In the genomic region with DNA sequence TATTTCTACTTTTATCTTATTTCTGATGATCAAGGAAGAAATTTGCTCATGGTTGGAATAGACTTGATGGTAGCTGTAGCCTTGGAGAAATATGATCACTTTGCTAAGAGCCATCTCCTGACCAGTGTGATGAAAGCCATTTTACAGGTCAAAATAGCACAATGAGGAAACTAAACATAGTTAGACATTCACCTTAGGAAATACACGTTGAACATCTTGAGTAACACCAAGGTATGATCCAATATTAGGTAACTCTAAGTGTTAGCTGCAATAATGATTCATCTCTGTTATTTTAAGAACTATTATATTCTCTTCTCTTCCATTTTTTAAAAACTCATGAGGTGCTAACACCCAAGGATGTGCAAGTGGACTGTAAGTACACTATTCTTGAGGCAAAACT, we compare ENCODE assay signal across 25 cellular contexts.
DNase-seq lines count a peak whose midpoint lies in the region; ATAC-seq and TF ChIP-seq lines count a peak whose summit lies in the region.
"Had no signal": no experiment of that assay in that cellular context is flagged by ENCODE, and none has a peak within 500 bp of the region (broad histone marks: within the 10 kb centered on the region; RNA-seq: fewer than 3 reads in every experiment).

No MANE protein-coding gene starts in this region.

- H3K36me3 ChIP-seq in RWPE2 (ENCODE audit: low read depth) (no peaks in the 10 kb centered on the region), mammary epithelial cell (ENCODE audit: insufficient read depth, low read length) (no peaks in the 10 kb centered on the region), osteoblast (ENCODE audit: insufficient read depth, low read length) (no peaks in the 10 kb centered on the region), esophagus squamous epithelium (peaks cover 0 to 16% (median 0%) of the 10 kb centered on the region in 3 donors)
- H3K36me3 ChIP-seq: BE2C, HAP-1 had no signal

- H3K4me3 Mint-ChIP-seq in activated T-cell treated with anti-CD3 and anti-CD28 coated beads, Interleukin-2, amount 50 U/mL, for 24 hours: no peak overlapping the region
- H3K4me3 Mint-ChIP-seq: CD14-positive monocyte; CD4-positive, alpha-beta T cell; CD8-positive, alpha-beta memory T cell; HFFc6 had no signal

- H2AFZ ChIP-seq in mammary epithelial cell (ENCODE audit: low read depth, low read length) (no peak overlapping the region), osteoblast (ENCODE audit: low read length) (no peak overlapping the region)

- H3K4me3 ChIP-seq in RWPE2 (ENCODE audit: severe bottlenecking): no peak overlapping the region
- H3K4me3 ChIP-seq in mammary epithelial cell (replicated peaks in 1 of 3; ENCODE audit: insufficient read depth in 1 of 3, low read depth in 2 of 3, low read length in 3 of 3): no peak overlapping the region
- no peak overlapping the region for H3K4me3 ChIP-seq in osteoblast (ENCODE audit: insufficient read depth, low read length)
- H3K4me3 ChIP-seq in esophagus squamous epithelium: no peak overlapping the region
- H3K4me3 ChIP-seq: A549; BLaER1 treated with 17β-estradiol and CSF1 and Interleukin-3, amounts not matched to agents 10 nM and 100 nM; GM12878; HAP-1 had no signal

- 0 out of 3 replicates have a peak, but pooled peaks have one; percentile 10 for ATAC-seq in RWPE2 (ENCODE audit: low read depth)
- ATAC-seq: A549, GM12878 had no signal

- TF ChIP-seq CTCF in RWPE2 (IDR thresholded peaks at IDR 0.05; ENCODE audit: poor library complexity, severe bottlenecking): no peak
- no peak for TF ChIP-seq CTCF in mammary epithelial cell (conservative IDR thresholded peaks at IDR 0.05 in 1 of 2, IDR thresholded peaks at IDR 0.05 in 1 of 2; ENCODE audit: extremely low read depth in 1 of 2, insufficient read depth in 1 of 2, low read depth in 1 of 2, low read length in 2 of 2)
- no peak for TF ChIP-seq CTCF in osteoblast (IDR thresholded peaks at IDR 0.05; ENCODE audit: extremely low read depth, low read depth, low read length)
- no peak for TF ChIP-seq CTCF in esophagus squamous epithelium (IDR thresholded peaks at IDR 0.05)

- H3K27me3 Mint-ChIP-seq in activated T-cell treated with anti-CD3 and anti-CD28 coated beads, Interleukin-2, amount 50 U/mL, for 24 hours: no peaks in the 10 kb centered on the region
- H3K27me3 Mint-ChIP-seq: CD4-positive, alpha-beta T cell; CD8-positive, alpha-beta memory T cell had no signal

- H3K4me1 ChIP-seq in RWPE2 (ENCODE audit: insufficient read depth, poor library complexity, severe bottlenecking): no peaks in the 10 kb centered on the region
- no peaks in the 10 kb centered on the region for H3K4me1 ChIP-seq in mammary epithelial cell (ENCODE audit: insufficient read depth, low read length)
- no peaks in the 10 kb centered on the region for H3K4me1 ChIP-seq in osteoblast (ENCODE audit: insufficient read depth, low read length)
- H3K4me1 ChIP-seq in esophagus squamous epithelium: peaks cover 0 to 8% (median 0%) of the 10 kb centered on the region in 3 donors
- H3K4me1 ChIP-seq: A549; BE2C; BLaER1 treated with 17β-estradiol and CSF1 and Interleukin-3, amounts not matched to agents 10 nM and 100 nM had no signal

- DNase-seq in RWPE2 (ENCODE audit: low spot score): no peak
- peak; percentile 43 for DNase-seq in mammary epithelial cell
- DNase-seq in epithelial cell of prostate (ENCODE audit: low read depth, low spot score): no peak
- peak; percentile 21 for DNase-seq in osteoblast (ENCODE audit: insufficient read length, low spot score, missing footprints)
- no peak for DNase-seq in NOMO-1 treated with dmso at 0.1 percent for 144 hours (lab: John Stamatoyannopoulos, UW; ENCODE audit: unreplicated experiment)
- no peak for DNase-seq in esophagus squamous epithelium (lab: John Stamatoyannopoulos, UW)
- DNase-seq in UCSD-AML1 (lab: John Stamatoyannopoulos, UW; ENCODE audit: unreplicated experiment): no peak
- DNase-seq in activated T-cell treated with anti-CD3 and anti-CD28 coated beads, Interleukin-2, amount 50 U/mL, for 24 hours: no peak
- DNase-seq: 8988T; ACHN; AML-193; BE2C; CD4-positive, alpha-beta T cell; CD8-positive, alpha-beta memory T cell; DMS 273 treated with DMSO at 0.1 percent for 48 hours; DMS79; EL; GDM1; GOT3; HFFc6 had no signal

- H3K27me3 ChIP-seq in RWPE2 (ENCODE audit: insufficient read depth, poor library complexity, severe bottlenecking) (no peaks in the 10 kb centered on the region), mammary epithelial cell (ENCODE audit: insufficient read depth, low read length) (no peaks in the 10 kb centered on the region), osteoblast (ENCODE audit: insufficient read depth, low read length) (no peaks in the 10 kb centered on the region), esophagus squamous epithelium (no peaks in the 10 kb centered on the region)
- H3K27me3 ChIP-seq: BE2C; BLaER1 treated with 17β-estradiol and CSF1 and Interleukin-3, amounts not matched to agents 10 nM and 100 nM had no signal

- H3K4me2 ChIP-seq in mammary epithelial cell (ENCODE audit: insufficient read depth, low read depth, low read length) (no peak overlapping the region), osteoblast (ENCODE audit: insufficient read depth, low read length) (no peak overlapping the region)
- H3K4me2 ChIP-seq: A549; BLaER1 treated with 17β-estradiol and CSF1 and Interleukin-3, amounts not matched to agents 10 nM and 100 nM had no signal

- no peaks in the 10 kb centered on the region for H3K36me3 Mint-ChIP-seq in activated T-cell treated with anti-CD3 and anti-CD28 coated beads, Interleukin-2, amount 50 U/mL, for 24 hours (ENCODE audit: low read depth)
- H3K36me3 Mint-ChIP-seq: CD8-positive, alpha-beta memory T cell had no signal

- H3K9me3 ChIP-seq in RWPE2 (ENCODE audit: severe bottlenecking) (no peaks in the 10 kb centered on the region), mammary epithelial cell (replicated peaks; ENCODE audit: insufficient read depth, low read length) (no peaks in the 10 kb centered on the region), osteoblast (ENCODE audit: low read depth, low read length) (no peaks in the 10 kb centered on the region), esophagus squamous epithelium (no peaks in the 10 kb centered on the region)
- H3K9me3 ChIP-seq: A549, BE2C, HAP-1 had no signal

- no peak overlapping the region for H3K27ac Mint-ChIP-seq in activated T-cell treated with anti-CD3 and anti-CD28 coated beads, Interleukin-2, amount 50 U/mL, for 24 hours
- H3K27ac Mint-ChIP-seq: CD14-positive monocyte; CD4-positive, alpha-beta T cell; CD8-positive, alpha-beta memory T cell; HFFc6 had no signal

- CTCF ChIA-PET in mammary epithelial cell (lab: Charles Lee; ENCODE audit: low non-redundant PET): no interaction called here

- H3K27ac ChIP-seq in RWPE2 (ENCODE audit: poor library complexity, severe bottlenecking) (no peak overlapping the region), mammary epithelial cell (ENCODE audit: insufficient read depth, low read depth, low read length) (no peak overlapping the region), epithelial cell of prostate (peak overlapping the region; percentile 12), osteoblast (ENCODE audit: low read depth, low read length) (no peak overlapping the region), esophagus squamous epithelium (no peak overlapping the region)
- H3K27ac ChIP-seq: A549; BLaER1 treated with 17β-estradiol and CSF1 and Interleukin-3, amounts not matched to agents 10 nM and 100 nM had no signal

- dilution Hi-C loops in mammary epithelial cell (cut with HindIII; ENCODE audit: low sequenced_read_pairs): no loop called here

- no peaks in the 10 kb centered on the region for H3K9me3 Mint-ChIP-seq in activated T-cell treated with anti-CD3 and anti-CD28 coated beads, Interleukin-2, amount 50 U/mL, for 24 hours
- H3K9me3 Mint-ChIP-seq: CD4-positive, alpha-beta T cell had no signal

- intact Hi-C loops in mammary epithelial cell (cut with micrococcal nuclease) (loop anchor here (5.0 kb wide), 1 partner anchor 327 kb away; the partner anchor contains the start of gene PLXDC2), esophagus squamous epithelium (cut with DNase I) (no loop called here)

- WGBS in mammary epithelial cell (ENCODE audit: low coverage, missing lambda C conversion rate): 6% methylated on average over 1 of the region's 1 CpG
- 21 to 45% methylated on average over 1 of the region's 1 CpG for WGBS in esophagus squamous epithelium, 2 donors

- H4K20me1 ChIP-seq in mammary epithelial cell (ENCODE audit: insufficient read depth, low read length): no peaks in the 10 kb centered on the region
- no peaks in the 10 kb centered on the region for H4K20me1 ChIP-seq in osteoblast (ENCODE audit: insufficient read depth, low read length)
- H4K20me1 ChIP-seq: BLaER1 treated with 17β-estradiol and CSF1 and Interleukin-3, amounts not matched to agents 10 nM and 100 nM had no signal

- no peak overlapping the region for H3K9ac ChIP-seq in mammary epithelial cell (ENCODE audit: insufficient read depth, low read length)
- H3K9ac ChIP-seq: BLaER1 treated with 17β-estradiol and CSF1 and Interleukin-3, amounts not matched to agents 10 nM and 100 nM had no signal

- no peaks in the 10 kb centered on the region for H3K4me1 Mint-ChIP-seq in activated T-cell treated with anti-CD3 and anti-CD28 coated beads, Interleukin-2, amount 50 U/mL, for 24 hours (ENCODE audit: low read depth)
- H3K4me1 Mint-ChIP-seq: CD14-positive monocyte; CD8-positive, alpha-beta memory T cell had no signal

- BruUV-seq in mammary epithelial cell (replicated peaks; lab: Mats Ljungman, UMichigan): no TSS peak

- in situ Hi-C loops in mammary epithelial cell (cut with MboI; ENCODE audit: low sequenced_read_pairs in 2 of 2): no loop called here

- no peak for TF ChIP-seq POLR2A in esophagus squamous epithelium (IDR thresholded peaks at IDR 0.05)

- H3K79me2 ChIP-seq in mammary epithelial cell (ENCODE audit: insufficient read depth, low read length) (no peaks in the 10 kb centered on the region), osteoblast (ENCODE audit: insufficient read depth, low read length) (no peaks in the 10 kb centered on the region)

Comparison
In these comparisons a context has a peak if more than half of its experiments do, and no peak if none do; other contexts are left out.
1. DNase-seq: peak in mammary epithelial cell (single experiment) and osteoblast (single experiment); none in RWPE2 (single experiment), epithelial cell of prostate (single experiment), NOMO-1 treated with dmso at 0.1 percent for 144 hours (single experiment), esophagus squamous epithelium (single experiment), UCSD-AML1 (single experiment) and activated T-cell treated with anti-CD3 and anti-CD28 coated beads, Interleukin-2, amount 50 U/mL, for 24 hours (single experiment).